In the genomic region with DNA sequence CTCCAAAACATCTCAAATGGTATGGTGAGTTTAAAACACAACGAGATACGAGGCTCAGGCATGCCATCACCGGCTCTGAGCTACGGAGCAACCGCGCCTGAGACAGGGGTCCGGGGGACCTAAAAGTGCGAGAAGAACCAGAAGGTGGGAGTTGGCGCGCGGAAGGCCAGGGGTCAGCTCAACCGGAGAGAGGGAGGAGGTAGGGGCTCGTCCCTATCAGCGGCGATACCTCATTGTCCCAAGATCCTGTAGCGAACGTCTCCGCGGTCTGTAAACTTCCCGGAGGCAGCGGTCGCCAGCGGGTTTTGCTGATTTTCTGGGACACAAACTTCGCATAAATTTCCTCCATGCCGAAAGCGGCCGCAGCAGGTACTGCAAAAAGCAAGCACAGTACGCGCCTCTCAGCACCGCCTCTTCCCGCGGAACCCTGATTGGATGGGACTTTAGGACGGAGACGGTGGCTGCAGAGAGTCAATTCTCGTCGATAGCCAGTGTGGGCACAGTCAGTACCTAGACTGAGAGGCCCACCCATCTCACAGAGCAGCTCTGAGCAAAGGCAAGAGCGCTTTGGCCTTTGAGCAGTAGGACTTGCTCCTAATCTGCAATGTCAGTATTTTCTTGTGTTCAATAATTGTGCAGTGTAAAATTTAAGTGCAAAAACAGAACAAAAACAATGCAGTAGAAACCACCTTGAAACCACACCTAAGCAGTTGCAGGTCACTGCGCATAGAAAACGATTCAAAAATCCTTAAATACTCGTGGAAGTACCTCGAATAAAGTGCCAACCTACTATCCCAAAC, we compare ENCODE assay signal across 8 cellular contexts. TPM values are rescaled to one million over a fixed set of nuclear protein-coding genes. Genes with fewer than 3 reads are reported as not detected.
DNase-seq lines count a peak whose midpoint lies in the region; ATAC-seq, FAIRE-seq and TF ChIP-seq lines count a peak whose summit lies in the region.

A gene with protein sequence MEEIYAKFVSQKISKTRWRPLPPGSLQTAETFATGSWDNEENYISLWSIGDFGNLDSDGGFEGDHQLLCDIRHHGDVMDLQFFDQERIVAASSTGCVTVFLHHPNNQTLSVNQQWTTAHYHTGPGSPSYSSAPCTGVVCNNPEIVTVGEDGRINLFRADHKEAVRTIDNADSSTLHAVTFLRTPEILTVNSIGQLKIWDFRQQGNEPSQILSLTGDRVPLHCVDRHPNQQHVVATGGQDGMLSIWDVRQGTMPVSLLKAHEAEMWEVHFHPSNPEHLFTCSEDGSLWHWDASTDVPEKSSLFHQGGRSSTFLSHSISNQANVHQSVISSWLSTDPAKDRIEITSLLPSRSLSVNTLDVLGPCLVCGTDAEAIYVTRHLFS (minus strand): TSS at position 383 of the 800 bp plus-strand sequence. CDS start 34 bp downstream, at position 349.

- peak within 1 kb of the TSS; percentile 90 for H3K9ac ChIP-seq in keratinocyte (ENCODE audit: control insufficient read depth, extremely low read depth, insufficient read depth, low read length)

- H3K4me2 ChIP-seq in keratinocyte (ENCODE audit: control insufficient read depth, extremely low read depth, insufficient read depth, low read depth, low read length), result peak within 1 kb of the TSS; percentile 88

- H3K27ac ChIP-seq in keratinocyte (ENCODE audit: control insufficient read depth, insufficient read depth, low read length), result peak within 1 kb of the TSS; percentile 79

- H3K4me1 Mint-ChIP-seq in activated B cell treated with CpG ODN at 0.5 μM for 24 hours, result peaks cover 29% of the 10 kb centered on the region

- DNase-seq in AG08395 (ENCODE audit: low spot score), result peak; percentile 90
- peak; percentile 94 for DNase-seq in NCI-H2227 (lab: John Stamatoyannopoulos, UW; ENCODE audit: unreplicated experiment)
- peak; percentile 80 for DNase-seq in activated B cell treated with CpG ODN at 0.5 μM for 24 hours
- peak; percentile 87 for DNase-seq in central memory CD4-positive, alpha-beta T cell
- DNase-seq in keratinocyte (ENCODE audit: low read depth, low spot score), result peak; percentile 44
- DNase-seq in stimulated activated CD4-positive, alpha-beta T cell treated with anti-CD3 and anti-CD28 coated beads, Interleukin-15, amount 100 ng/mL, for 1 hour (ENCODE audit: low read depth in 1 of 2, low spot score in 1 of 2), result peak; percentile 83 to 85

- H3K4me1 ChIP-seq in keratinocyte (ENCODE audit: control insufficient read depth, extremely low read depth, insufficient read depth, low read length), result peaks cover 5% of the 10 kb centered on the region

- H3K4me3 Mint-ChIP-seq in activated B cell treated with CpG ODN at 0.5 μM for 24 hours, result peak within 1 kb of the TSS; percentile 97

- H4K20me1 ChIP-seq in keratinocyte (ENCODE audit: control insufficient read depth, extremely low read depth, insufficient read depth, low read length), result no peaks in the 10 kb centered on the region

- TF ChIP-seq CTCF in activated B cell treated with CpG ODN at 0.5 μM for 24 hours (IDR thresholded peaks at IDR 0.05), result no peak
- peak; percentile 11 to 56 (median 41) for TF ChIP-seq CTCF in keratinocyte (optimal IDR thresholded peaks at IDR 0.05 in 1 of 3, IDR thresholded peaks at IDR 0.05 in 1 of 3, conservative IDR thresholded peaks at IDR 0.05 in 1 of 3; ENCODE audit: extremely low read depth in 1 of 3, insufficient read depth in 2 of 3, low read length in 3 of 3)

- ATAC-seq in GM18870 (IDR thresholded peaks at IDR 0.05; ENCODE audit: unreplicated experiment), result peak; percentile 52
- peak; percentile 43 for ATAC-seq in HG03139 (IDR thresholded peaks at IDR 0.05; ENCODE audit: unreplicated experiment)
- ATAC-seq in activated B cell treated with CpG ODN at 0.5 μM for 24 hours (ENCODE audit: low read depth), result peak; percentile 69

- peak within 1 kb of the TSS; percentile 92 for H2AFZ ChIP-seq in keratinocyte (ENCODE audit: control insufficient read depth, low read length)

- intact Hi-C loops in activated B cell treated with CpG ODN at 0.5 μM for 24 hours (cut with micrococcal nuclease), result loop anchor here (1.0 to 5.0 kb wide), 4 partner anchors 28 to 429 kb away; a partner anchor contains a TSS

- CTCF ChIA-PET in activated B cell treated with CpG ODN at 0.5 μM for 24 hours (lab: Charles Lee), result interaction anchor here (1.0 kb wide), 1 partner anchor 180 kb away, joined by 3 read pairs; a partner anchor contains a TSS

- H3K4me3 ChIP-seq in keratinocyte (ENCODE audit: control insufficient read depth in 2 of 3, extremely low read depth in 1 of 3, insufficient read depth in 2 of 3, low read depth in 1 of 3, low read length in 3 of 3), result peak within 1 kb of the TSS; percentile 88 to 95 (median 94)

- POLR2A ChIA-PET in activated B cell treated with CpG ODN at 0.5 μM for 24 hours (lab: Charles Lee), result interaction anchor here (0.7 to 5.5 kb wide), 2 partner anchors 23 to 29 kb away, joined by 9 to 55 read pairs; a partner anchor contains a TSS

- dilution Hi-C loops in keratinocyte (cut with MboI; ENCODE audit: extremely low pct_ligation_motif_present, low sequenced_read_pairs), result no loop called here

- H3K36me3 Mint-ChIP-seq in activated B cell treated with CpG ODN at 0.5 μM for 24 hours (ENCODE audit: low read depth), result peaks cover 29% of the 10 kb centered on the region

- no peaks in the 10 kb centered on the region for H3K27me3 ChIP-seq in keratinocyte (ENCODE audit: control insufficient read depth, extremely low read depth, insufficient read depth, low read length)

- H3K27ac Mint-ChIP-seq in activated B cell treated with CpG ODN at 0.5 μM for 24 hours, result peak within 1 kb of the TSS; percentile 89

- peak; percentile 74 for FAIRE-seq in keratinocyte (lab: Jason Lieb, UNC)

- H3K79me2 ChIP-seq in keratinocyte (ENCODE audit: control insufficient read depth, insufficient read depth, low read length), result peaks cover 35% of the 10 kb centered on the region

- no peaks in the 10 kb centered on the region for H3K9me3 Mint-ChIP-seq in activated B cell treated with CpG ODN at 0.5 μM for 24 hours

- H3K36me3 ChIP-seq in keratinocyte (ENCODE audit: control insufficient read depth in 2 of 2, extremely low read depth in 1 of 2, insufficient read depth in 2 of 2, low read length in 2 of 2), result peaks cover 4 to 6% of the 10 kb centered on the region in 2 experiments

- H3K9me3 ChIP-seq in keratinocyte (ENCODE audit: control insufficient read depth, low read depth, low read length), result no peaks in the 10 kb centered on the region

- H3K27me3 Mint-ChIP-seq in activated B cell treated with CpG ODN at 0.5 μM for 24 hours, result no peaks in the 10 kb centered on the region

- H3K9me1 ChIP-seq in keratinocyte (ENCODE audit: control insufficient read depth, extremely low read depth, insufficient read depth, low read length), result no peaks in the 10 kb centered on the region

RNA-seq across cellular contexts. Expression of the gene that starts here (rescaled TPM):
- total RNA-seq in activated B cell treated with CpG ODN at 0.5 μM for 24 hours, result 46.9 and 50.4 TPM in 2 replicates
- polyA plus RNA-seq in keratinocyte, result 24.0 to 33.8 TPM (median 30.2 TPM) in 3 replicates
- 20.3 TPM for polyA plus RNA-seq in keratinocyte (2011; ENCODE audit: low read depth)
- polyA plus RNA-seq in keratinocyte (2011; cell fraction: cytosol; rRNA removed), result 18.5 and 34.2 TPM in 2 replicates
- polyA plus RNA-seq in keratinocyte (2011; cell fraction: nucleus; rRNA removed), result 33.7 and 35.1 TPM in 2 replicates
- polyA plus RNA-seq in keratinocyte (2012; ENCODE audit: low replicate concordance), result 16.5 and 23.1 TPM in 2 replicates
- 33.1 to 101 TPM (median 64.8 TPM) in 3 replicates for polyA minus RNA-seq in keratinocyte
- 21.9 TPM for polyA minus RNA-seq in keratinocyte (2011; cell fraction: cytosol; rRNA and poly(A)+ RNA removed)
- 14.1 and 31.7 TPM in 2 replicates for polyA minus RNA-seq in keratinocyte (2011; cell fraction: nucleus; rRNA and poly(A)+ RNA removed)

Comparison
In these comparisons a context has a peak if more than half of its experiments do, and no peak if none do; other contexts are left out.
1. Peak in every context shown above with its lines: DNase-seq, ATAC-seq, H3K4me3 ChIP-seq and H3K27ac ChIP-seq.
2. DNase-seq: peak in every context shown above with its lines; median percentile 94 in NCI-H2227; 90 in AG08395; 87 in central memory CD4-positive, alpha-beta T cell; 84 in stimulated activated CD4-positive, alpha-beta T cell treated with anti-CD3 and anti-CD28 coated beads, Interleukin-15, amount 100 ng/mL, for 1 hour; 80 in activated B cell treated with CpG ODN at 0.5 μM for 24 hours; 44 in keratinocyte.